In the genomic region with DNA sequence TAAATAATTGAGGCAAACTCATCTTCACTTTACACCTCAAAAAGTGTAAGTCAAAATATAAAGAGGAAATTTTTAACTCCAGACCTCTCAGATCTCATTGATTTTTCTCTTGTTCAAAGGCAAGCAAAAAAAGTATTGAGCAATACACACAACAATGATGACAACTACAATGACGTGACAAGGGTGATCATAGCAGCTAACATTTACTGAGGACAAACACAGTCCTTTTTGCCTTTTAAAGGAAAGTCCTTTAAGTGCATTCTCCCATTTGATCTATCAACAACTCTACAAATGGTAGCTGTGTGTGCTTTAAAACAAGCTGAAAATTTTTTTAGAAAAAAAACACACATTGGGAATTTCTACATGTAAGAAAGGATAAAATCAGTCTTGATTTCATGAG, we compare ENCODE assay signal across 20 cellular contexts.
DNase-seq lines count a peak whose midpoint lies in the region; ATAC-seq, FAIRE-seq and TF ChIP-seq lines count a peak whose summit lies in the region.
"Had no signal": no experiment of that assay in that cellular context is flagged by ENCODE, and none has a peak within 500 bp of the region (broad histone marks: within the 10 kb centered on the region; RNA-seq: fewer than 3 reads in every experiment).

No MANE protein-coding gene starts in this region.

- DNase-seq in K562 (ENCODE audit: extremely low read depth in 1 of 4, low spot score in 3 of 4) (no peak), HepG2 (ENCODE audit: low spot score) (peak; percentile 5), A673 (ENCODE audit: low spot score) (no peak), MCF 10A (ENCODE audit: unreplicated experiment) (no peak)
- DNase-seq in CD4-positive, alpha-beta T cell: no peak
- DNase-seq: 8988T; C1 segment of cervical spinal cord; Caco-2; CD8-positive, alpha-beta T cell; DMS153; DMS79 treated with DMSO at 0.1 percent for 48 hours; GF-D8; H9; HFFc6 had no signal

- no peak overlapping the region for H3K4me2 ChIP-seq in K562 (ENCODE audit: insufficient read depth, low read length)
- no peak overlapping the region for H3K4me2 ChIP-seq in HepG2 (ENCODE audit: low read depth, low read length)
- H3K4me2 ChIP-seq: A549, GM23338 had no signal

- H2AFZ ChIP-seq in K562 (ENCODE audit: low read depth, low read length) (no peak overlapping the region), HepG2 (ENCODE audit: low read length) (no peak overlapping the region)
- H2AFZ ChIP-seq: GM23338 had no signal

- H3K9me3 ChIP-seq in HEK293 (ENCODE audit: control insufficient read depth, insufficient read depth, low read depth, low read length) (no peaks in the 10 kb centered on the region), K562 (replicated peaks; ENCODE audit: control insufficient read depth, insufficient read depth, low read depth, low read length) (no peaks in the 10 kb centered on the region), HepG2 (ENCODE audit: low read length) (no peaks in the 10 kb centered on the region), A673 (ENCODE audit: low read depth, low read length, poor library complexity, severe bottlenecking) (no peaks in the 10 kb centered on the region)
- H3K9me3 ChIP-seq in CD4-positive, alpha-beta T cell (ENCODE audit: control insufficient read depth, low read length): no peaks in the 10 kb centered on the region
- H3K9me3 ChIP-seq: A549, Caco-2 had no signal

- TF ChIP-seq POLR2A in K562 (conservative IDR thresholded peaks at IDR 0.05) (no peak), HepG2 (IDR thresholded peaks at IDR 0.05; ENCODE audit: insufficient read depth in 1 of 2, low read depth in 2 of 2, low read length in 2 of 2) (no peak)

- POLR2A ChIA-PET in HEK293 (lab: Yijun Ruan, JAX): no interaction called here
- POLR2A ChIA-PET in K562 (lab: Yijun Ruan, JAX): interaction anchor here (0.6 kb wide), 1 partner anchor 1173 kb away, joined by 3 read pairs; no protein-coding TSS in a partner anchor
- POLR2A ChIA-PET in HepG2 (lab: Yijun Ruan, JAX): no interaction called here
- POLR2A ChIA-PET in A673 (lab: Charles Lee; ENCODE audit: low non-redundant PET): no interaction called here
- POLR2A ChIA-PET in CD4-positive, alpha-beta T cell (lab: Charles Lee): no interaction called here
- POLR2A ChIA-PET in MCF 10A (lab: Yijun Ruan, JAX): interaction anchor here (1.9 kb wide), 1 partner anchor 74 kb away, joined by 6 read pairs; no protein-coding TSS in a partner anchor

- no peak overlapping the region for H3K4me3 ChIP-seq in HEK293 (ENCODE audit: low read depth, low read length)
- H3K4me3 ChIP-seq in K562: no peak overlapping the region
- H3K4me3 ChIP-seq in HepG2 (replicated peaks in 1 of 3; ENCODE audit: insufficient read depth in 1 of 3, low read depth in 2 of 3, low read length in 3 of 3): no peak overlapping the region
- no peak overlapping the region for H3K4me3 ChIP-seq in A673 (ENCODE audit: low read depth, low read length, poor library complexity, severe bottlenecking)
- H3K4me3 ChIP-seq: A549, GM23338 had no signal

- H3K27ac ChIP-seq in HEK293 (ENCODE audit: extremely low read depth, low read depth, low read length) (no peak overlapping the region), K562 (ENCODE audit: extremely low read depth, low read depth, low read length) (no peak overlapping the region), HepG2 (ENCODE audit: extremely low read length, insufficient read depth, low read length) (no peak overlapping the region), A673 (ENCODE audit: low read depth, low read length, poor library complexity, severe bottlenecking) (no peak overlapping the region)
- no peak overlapping the region for H3K27ac ChIP-seq in CD4-positive, alpha-beta T cell (ENCODE audit: low read depth, low read length)
- H3K27ac ChIP-seq: A549 had no signal

- no peak overlapping the region for H3K4me3 Mint-ChIP-seq in CD4-positive, alpha-beta T cell
- H3K4me3 Mint-ChIP-seq in MCF 10A (ENCODE audit: unreplicated experiment): no peak overlapping the region
- H3K4me3 Mint-ChIP-seq: CD8-positive, alpha-beta T cell; GM23338; H9; HFFc6 had no signal

- 12% methylated on average over 1 of the region's 1 CpG for WGBS in K562 (ENCODE audit: insufficient coverage, low coverage, missing lambda C conversion rate)
- 0% methylated on average over 1 of the region's 1 CpG for WGBS in HepG2 (ENCODE audit: low lambda C conversion rate)

- BruUV-seq in K562 (replicated peaks; lab: Mats Ljungman, UMichigan): no TSS peak
- no TSS peak for BruUV-seq in HepG2 (replicated peaks; lab: Mats Ljungman, UMichigan)
- no TSS peak for BruUV-seq in A673 (replicated peaks; lab: Mats Ljungman, UMichigan)
- no TSS peak for BruUV-seq in MCF 10A (replicated peaks; lab: Mats Ljungman, UMichigan)

- TF ChIP-seq CTCF in HEK293 (tag by site-specific recombination; IDR thresholded peaks at IDR 0.05) (no peak), K562 (IDR thresholded peaks at IDR 0.05 in 2 of 3, conservative IDR thresholded peaks at IDR 0.05 in 1 of 3; ENCODE audit: insufficient read depth in 2 of 3, low read depth in 1 of 3, low read length in 3 of 3) (no peak), HepG2 (CRISPR knock-in tag; IDR thresholded peaks at IDR 0.05) (no peak), A673 (conservative IDR thresholded peaks at IDR 0.05; ENCODE audit: low read depth, low read length) (no peak), MCF 10A (IDR thresholded peaks at IDR 0.05; ENCODE audit: unreplicated experiment) (no peak)
- TF ChIP-seq CTCF in CD4-positive, alpha-beta T cell (IDR thresholded peaks at IDR 0.05): no peak

- H3K27me3 Mint-ChIP-seq in CD4-positive, alpha-beta T cell: no peaks in the 10 kb centered on the region
- no peaks in the 10 kb centered on the region for H3K27me3 Mint-ChIP-seq in MCF 10A (ENCODE audit: insufficient read depth, unreplicated experiment)

- H3K27ac Mint-ChIP-seq in CD4-positive, alpha-beta T cell: no peak overlapping the region
- H3K27ac Mint-ChIP-seq in MCF 10A (ENCODE audit: low read depth, unreplicated experiment): no peak overlapping the region
- H3K27ac Mint-ChIP-seq: CD8-positive, alpha-beta T cell; GM23338; HFFc6 had no signal

- H3K4me1 ChIP-seq in HEK293 (ENCODE audit: control insufficient read depth, insufficient read depth, low read length) (peaks cover 10% of the 10 kb centered on the region), K562 (replicated peaks in 1 of 2; ENCODE audit: control insufficient read depth in 2 of 2, insufficient read depth in 2 of 2, low read length in 2 of 2) (no peaks in the 10 kb centered on the region), HepG2 (ENCODE audit: insufficient read depth, low read length) (peaks cover 8% of the 10 kb centered on the region; the same call in 1 of the 2 replicates), A673 (ENCODE audit: insufficient read depth, low read length, poor library complexity, severe bottlenecking) (no peaks in the 10 kb centered on the region)
- H3K4me1 ChIP-seq: A549, Caco-2 had no signal

- TF ChIP-seq RAD21 in K562 (CRISPR knock-in tag; conservative IDR thresholded peaks at IDR 0.05 in 1 of 2, IDR thresholded peaks at IDR 0.05 in 1 of 2) (no peak), HepG2 (CRISPR knock-in tag; IDR thresholded peaks at IDR 0.05) (no peak)

- H4K20me1 ChIP-seq in K562 (replicated peaks; ENCODE audit: control insufficient read depth, insufficient read depth, low read length) (no peaks in the 10 kb centered on the region), HepG2 (ENCODE audit: insufficient read depth, low read length) (no peaks in the 10 kb centered on the region)

- H3K27me3 ChIP-seq in K562 (ENCODE audit: control insufficient read depth in 2 of 2, insufficient read depth in 2 of 2, low read length in 2 of 2) (peaks cover 5 to 7% of the 10 kb centered on the region in 2 experiments; a peak in 4 of 5 replicates), HepG2 (ENCODE audit: control insufficient read depth in 1 of 2, insufficient read depth in 2 of 2, low read length in 2 of 2) (peaks cover 0 to 5% of the 10 kb centered on the region in 2 experiments; a peak in 1 of 5 replicates), A673 (replicated peaks; ENCODE audit: insufficient read depth, low read depth, low read length, poor library complexity) (peaks cover 18% of the 10 kb centered on the region)
- H3K27me3 ChIP-seq in CD4-positive, alpha-beta T cell (ENCODE audit: control insufficient read depth, insufficient read depth, low read length): no peaks in the 10 kb centered on the region

- TF ChIP-seq EP300 in K562 (IDR thresholded peaks at IDR 0.05; ENCODE audit: low read length): no peak
- no peak for TF ChIP-seq EP300 in HepG2 (IDR thresholded peaks at IDR 0.05; ENCODE audit: low read depth in 2 of 2, low read length in 2 of 2)
- TF ChIP-seq EP300 in HepG2 (CRISPR knock-in tag; IDR thresholded peaks at IDR 0.05; ENCODE audit: borderline replicate concordance): no peak

- H3K79me2 ChIP-seq in K562 (ENCODE audit: control insufficient read depth, insufficient read depth, low read length) (no peaks in the 10 kb centered on the region), HepG2 (ENCODE audit: insufficient read depth, low read length) (no peaks in the 10 kb centered on the region)

- FAIRE-seq in K562 (lab: Jason Lieb, UNC) (no peak), HepG2 (lab: Jason Lieb, UNC) (no peak)
- FAIRE-seq: A549, GM12891, GM18507 had no signal

- H3K9me3 Mint-ChIP-seq in CD4-positive, alpha-beta T cell: peaks cover 6% of the 10 kb centered on the region
- H3K9me3 Mint-ChIP-seq in MCF 10A (ENCODE audit: unreplicated experiment): no peaks in the 10 kb centered on the region
- H3K9me3 Mint-ChIP-seq: HFFc6 had no signal

- ATAC-seq in K562 (no peak), HepG2 (no peak)
- no peak for ATAC-seq in CD4-positive, alpha-beta T cell (ENCODE audit: poor library complexity)
- ATAC-seq: A549; CD8-positive, alpha-beta T cell; GM23338; HCT116 had no signal

- no peaks in the 10 kb centered on the region for H3K4me1 Mint-ChIP-seq in CD4-positive, alpha-beta T cell (ENCODE audit: low read depth)
- H3K4me1 Mint-ChIP-seq in MCF 10A (ENCODE audit: insufficient read depth, unreplicated experiment): peaks cover 32% of the 10 kb centered on the region
- H3K4me1 Mint-ChIP-seq: GM23338 had no signal

- H3K36me3 ChIP-seq in HEK293 (ENCODE audit: control insufficient read depth in 2 of 2, insufficient read depth in 1 of 2, low read length in 2 of 2): no peaks in the 10 kb centered on the region
- no peaks in the 10 kb centered on the region for H3K36me3 ChIP-seq in K562 (ENCODE audit: control insufficient read depth, insufficient read depth, low read length)
- H3K36me3 ChIP-seq in HepG2 (replicated peaks in 1 of 2; ENCODE audit: control insufficient read depth in 1 of 2, insufficient read depth in 2 of 2, low read length in 2 of 2): no peaks in the 10 kb centered on the region
- no peaks in the 10 kb centered on the region for H3K36me3 ChIP-seq in A673 (ENCODE audit: insufficient read depth, low read length, poor library complexity, severe bottlenecking)

- no peaks in the 10 kb centered on the region for H3K36me3 Mint-ChIP-seq in CD4-positive, alpha-beta T cell (ENCODE audit: low read depth)
- no peaks in the 10 kb centered on the region for H3K36me3 Mint-ChIP-seq in MCF 10A (ENCODE audit: insufficient read depth, unreplicated experiment)
- H3K36me3 Mint-ChIP-seq: CD8-positive, alpha-beta T cell had no signal

- intact Hi-C loops in K562 (cut with micrococcal nuclease): no loop called here
- intact Hi-C loops in HepG2 (cut with micrococcal nuclease; ENCODE audit: unreplicated experiment): no loop called here
- intact Hi-C loops in A673 (cut with micrococcal nuclease; ENCODE audit: unreplicated experiment): no loop called here
- intact Hi-C loops in CD4-positive, alpha-beta T cell (cut with DNase I, micrococcal nuclease): loop anchor here in 1 of 2 experiments (10.0 kb wide), 1 partner anchor 64 kb away; no protein-coding TSS in a partner anchor
- intact Hi-C loops in MCF 10A (cut with micrococcal nuclease): no loop called here

- H3K9ac ChIP-seq in K562 (ENCODE audit: insufficient read depth in 1 of 2, low read depth in 2 of 2, low read length in 2 of 2) (no peak overlapping the region), HepG2 (ENCODE audit: insufficient read depth, low read depth, low read length) (no peak overlapping the region)

- H3K9me1 ChIP-seq in K562 (ENCODE audit: control insufficient read depth, insufficient read depth, low read length): no peaks in the 10 kb centered on the region

- in situ Hi-C loops in K562 (cut with MboI): no loop called here
- in situ Hi-C loops in HepG2 (cut with HindIII; ENCODE audit: extremely low pct_ligation_motif_present, low pct_unique_long_range_greater_than_20kb): no loop called here

- CTCF ChIA-PET in HEK293 (lab: Yijun Ruan, JAX) (interaction anchor here (0.6 kb wide), 1 partner anchor 217 kb away, joined by 3 read pairs; no protein-coding TSS in a partner anchor), K562 (lab: Yijun Ruan, JAX; ENCODE audit: low intra/inter-chr PET ratio) (interaction anchor here (0.6 kb wide), 1 partner anchor 65 kb away, joined by 3 read pairs; no protein-coding TSS in a partner anchor), HepG2 (lab: Yijun Ruan, JAX; ENCODE audit: low intra/inter-chr PET ratio, low total read pairs) (no interaction called here), A673 (lab: Charles Lee) (no interaction called here), MCF 10A (lab: Yijun Ruan, JAX) (interaction anchor here (0.7 kb wide), 1 partner anchor 40 kb away, joined by 4 read pairs; no protein-coding TSS in a partner anchor)
- CTCF ChIA-PET in CD4-positive, alpha-beta T cell (lab: Charles Lee): no interaction called here

Comparison
In these comparisons a context has a peak if more than half of its experiments do, and no peak if none do; other contexts are left out.
1. CTCF ChIA-PET loops: an anchor here in HEK293 (0.6 kb wide), K562 (0.6 kb wide) and MCF 10A (0.7 kb wide); none called in HepG2, A673 and CD4-positive, alpha-beta T cell.
2. POLR2A ChIA-PET loops: an anchor here in K562 (0.6 kb wide) and MCF 10A (1.9 kb wide); none called in HEK293, HepG2, A673 and CD4-positive, alpha-beta T cell.